Comparison of ENCODE assay signal across 12 cellular contexts in genomic region chr3:158819282-158819681, GRCh38.
"Had no signal": no experiment of that assay in that cellular context is flagged by ENCODE, and none has a peak within 500 bp of the region (broad histone marks: within the 10 kb centered on the region; RNA-seq: fewer than 3 reads in every experiment).

No MANE protein-coding gene starts in this region.

- DNase-seq: activated CD4-positive, alpha-beta T cell treated with anti-CD3 and anti-CD28 coated beads, Interleukin-2, amount 50 U/mL, for 1 hour; activated CD4-positive, CD25-positive, alpha-beta regulatory T cell; activated naive CD4-positive, alpha-beta T cell treated with anti-CD3 and anti-CD28 coated beads, Interleukin-2, amount 50 U/mL, for 16 hours; activated T-cell treated with anti-CD3 and anti-CD28 coated beads for 4 hours; glutamatergic neuron; immature natural killer cell; stimulated activated CD4-positive, alpha-beta T cell treated with anti-CD3 and anti-CD28 coated beads, Interleukin-15, amount 100 ng/mL, for 24 hours; stimulated activated CD4-positive, alpha-beta T cell treated with anti-CD3 and anti-CD28 coated beads, Interleukin-4, amount 100 ng/mL, for 24 hours; stimulated activated naive CD8-positive, alpha-beta T cell treated with anti-CD3 and anti-CD28 coated beads, Interleukin-15, amount 100 ng/mL, for 72 hours; T-helper 17 cell had no signal

- H3K27ac ChIP-seq: esophagus muscularis mucosa, prostate gland had no signal

- H3K27me3 ChIP-seq: esophagus muscularis mucosa had no signal

- H3K4me3 ChIP-seq: esophagus muscularis mucosa, prostate gland had no signal

- H3K4me1 ChIP-seq: esophagus muscularis mucosa, prostate gland had no signal

- H3K9me3 ChIP-seq: esophagus muscularis mucosa, prostate gland had no signal
